In genomic region chr22:23065069-23065451, GRCh38 we compare ENCODE assay signal across 4 cellular contexts.
TF ChIP-seq lines count a peak whose summit lies in the region.

No MANE protein-coding gene starts in this region.

TF ChIP-seq in SK-N-SH, 30 proteins besides CTCF, POLR2A, EP300 and RAD21 (continued from another document and continues in another):
- TF ChIP-seq GABPA (IDR thresholded peaks at IDR 0.05; ENCODE audit: low read depth) (no peak), TAF1 (IDR thresholded peaks at IDR 0.05; ENCODE audit: borderline replicate concordance, low read depth, low read length) (no peak), MXI1 (IDR thresholded peaks at IDR 0.05; ENCODE audit: low read depth, low read length) (no peak), CHD2 (IDR thresholded peaks at IDR 0.05; ENCODE audit: low read length, partially characterized antibody) (no peak), TEAD4 (IDR thresholded peaks at IDR 0.05; ENCODE audit: borderline replicate concordance, insufficient read depth) (no peak), ELF1 (IDR thresholded peaks at IDR 0.05) (no peak)
- TF ChIP-seq, protein P1, sequence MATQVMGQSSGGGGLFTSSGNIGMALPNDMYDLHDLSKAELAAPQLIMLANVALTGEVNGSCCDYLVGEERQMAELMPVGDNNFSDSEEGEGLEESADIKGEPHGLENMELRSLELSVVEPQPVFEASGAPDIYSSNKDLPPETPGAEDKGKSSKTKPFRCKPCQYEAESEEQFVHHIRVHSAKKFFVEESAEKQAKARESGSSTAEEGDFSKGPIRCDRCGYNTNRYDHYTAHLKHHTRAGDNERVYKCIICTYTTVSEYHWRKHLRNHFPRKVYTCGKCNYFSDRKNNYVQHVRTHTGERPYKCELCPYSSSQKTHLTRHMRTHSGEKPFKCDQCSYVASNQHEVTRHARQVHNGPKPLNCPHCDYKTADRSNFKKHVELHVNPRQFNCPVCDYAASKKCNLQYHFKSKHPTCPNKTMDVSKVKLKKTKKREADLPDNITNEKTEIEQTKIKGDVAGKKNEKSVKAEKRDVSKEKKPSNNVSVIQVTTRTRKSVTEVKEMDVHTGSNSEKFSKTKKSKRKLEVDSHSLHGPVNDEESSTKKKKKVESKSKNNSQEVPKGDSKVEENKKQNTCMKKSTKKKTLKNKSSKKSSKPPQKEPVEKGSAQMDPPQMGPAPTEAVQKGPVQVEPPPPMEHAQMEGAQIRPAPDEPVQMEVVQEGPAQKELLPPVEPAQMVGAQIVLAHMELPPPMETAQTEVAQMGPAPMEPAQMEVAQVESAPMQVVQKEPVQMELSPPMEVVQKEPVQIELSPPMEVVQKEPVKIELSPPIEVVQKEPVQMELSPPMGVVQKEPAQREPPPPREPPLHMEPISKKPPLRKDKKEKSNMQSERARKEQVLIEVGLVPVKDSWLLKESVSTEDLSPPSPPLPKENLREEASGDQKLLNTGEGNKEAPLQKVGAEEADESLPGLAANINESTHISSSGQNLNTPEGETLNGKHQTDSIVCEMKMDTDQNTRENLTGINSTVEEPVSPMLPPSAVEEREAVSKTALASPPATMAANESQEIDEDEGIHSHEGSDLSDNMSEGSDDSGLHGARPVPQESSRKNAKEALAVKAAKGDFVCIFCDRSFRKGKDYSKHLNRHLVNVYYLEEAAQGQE (IDR thresholded peaks at IDR 0.05; ENCODE audit: low read depth, low read length) = no peak
- TF ChIP-seq, protein P2, sequence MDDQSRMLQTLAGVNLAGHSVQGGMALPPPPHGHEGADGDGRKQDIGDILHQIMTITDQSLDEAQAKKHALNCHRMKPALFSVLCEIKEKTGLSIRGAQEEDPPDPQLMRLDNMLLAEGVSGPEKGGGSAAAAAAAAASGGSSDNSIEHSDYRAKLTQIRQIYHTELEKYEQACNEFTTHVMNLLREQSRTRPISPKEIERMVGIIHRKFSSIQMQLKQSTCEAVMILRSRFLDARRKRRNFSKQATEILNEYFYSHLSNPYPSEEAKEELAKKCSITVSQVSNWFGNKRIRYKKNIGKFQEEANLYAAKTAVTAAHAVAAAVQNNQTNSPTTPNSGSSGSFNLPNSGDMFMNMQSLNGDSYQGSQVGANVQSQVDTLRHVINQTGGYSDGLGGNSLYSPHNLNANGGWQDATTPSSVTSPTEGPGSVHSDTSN (IDR thresholded peaks at IDR 0.05) = no peak

TF ChIP-seq in SK-N-SH treated with all-trans-retinoic acid at 6 μM for 48 hours, 23 proteins besides CTCF, POLR2A, EP300 and RAD21 (continued from another document and continues in another):
- no peak for TF ChIP-seq ZC3H10 (CRISPR knock-in tag; IDR thresholded peaks at IDR 0.05)
- TF ChIP-seq CSRNP3 (CRISPR knock-in tag; IDR thresholded peaks at IDR 0.05) = no peak
- TF ChIP-seq SNAI2 (CRISPR knock-in tag; IDR thresholded peaks at IDR 0.05) = no peak
- no peak for TF ChIP-seq RARB (CRISPR knock-in tag; IDR thresholded peaks at IDR 0.05)
- no peak for TF ChIP-seq ZNF70 (CRISPR knock-in tag; IDR thresholded peaks at IDR 0.05)
- TF ChIP-seq BACH2 (CRISPR knock-in tag; IDR thresholded peaks at IDR 0.05; ENCODE audit: borderline replicate concordance) = no peak
- no peak for TF ChIP-seq TCF4 (CRISPR knock-in tag; IDR thresholded peaks at IDR 0.05; ENCODE audit: borderline replicate concordance)
- no peak for TF ChIP-seq ESRRG (CRISPR knock-in tag; IDR thresholded peaks at IDR 0.05)
- TF ChIP-seq ZFP3 (CRISPR knock-in tag; IDR thresholded peaks at IDR 0.05) = no peak
- TF ChIP-seq ISL1 (CRISPR knock-in tag; IDR thresholded peaks at IDR 0.05) = no peak
- TF ChIP-seq GLIS3 (CRISPR knock-in tag; IDR thresholded peaks at IDR 0.05) = no peak
- TF ChIP-seq POU6F1 (CRISPR knock-in tag; IDR thresholded peaks at IDR 0.05; ENCODE audit: borderline replicate concordance, low read depth) = no peak
- TF ChIP-seq TOX (CRISPR knock-in tag; IDR thresholded peaks at IDR 0.05; ENCODE audit: borderline replicate concordance) = no peak
- no peak for TF ChIP-seq ZNF8 (CRISPR knock-in tag; IDR thresholded peaks at IDR 0.05)

TF ChIP-seq in HEK293, 187 proteins besides CTCF, POLR2A, EP300 and RAD21 (continued from another document):
- TF ChIP-seq, protein P3, sequence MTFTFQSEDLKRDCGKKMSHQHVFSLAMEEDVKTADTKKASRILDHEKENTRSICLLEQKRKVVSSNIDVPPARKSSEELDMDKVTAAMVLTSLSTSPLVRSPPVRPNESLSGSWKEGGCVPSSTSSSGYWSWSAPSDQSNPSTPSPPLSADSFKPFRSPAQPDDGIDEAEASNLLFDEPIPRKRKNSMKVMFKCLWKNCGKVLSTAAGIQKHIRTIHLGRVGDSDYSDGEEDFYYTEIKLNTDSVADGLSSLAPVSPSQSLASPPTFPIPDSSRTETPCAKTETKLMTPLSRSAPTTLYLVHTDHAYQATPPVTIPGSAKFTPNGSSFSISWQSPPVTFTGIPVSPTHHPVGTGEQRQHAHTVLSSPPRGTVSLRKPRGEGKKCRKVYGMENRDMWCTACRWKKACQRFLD (tag by site-specific recombination; IDR thresholded peaks at IDR 0.05) = no peak
- TF ChIP-seq ZBTB48 (tag by site-specific recombination; IDR thresholded peaks at IDR 0.05) = no peak
- TF ChIP-seq ZFP41 (tag by site-specific recombination; IDR thresholded peaks at IDR 0.05; ENCODE audit: borderline replicate concordance) = no peak
- TF ChIP-seq ZNF26 (tag by site-specific recombination; IDR thresholded peaks at IDR 0.05) = no peak
- TF ChIP-seq ZNF561 (tag by site-specific recombination; IDR thresholded peaks at IDR 0.05; ENCODE audit: borderline replicate concordance) = no peak
- TF ChIP-seq ZNF501 (tag by site-specific recombination; IDR thresholded peaks at IDR 0.05) = no peak
- TF ChIP-seq GLIS1 (tag by site-specific recombination; IDR thresholded peaks at IDR 0.05) = peak; percentile 83
- peak; percentile 59 for TF ChIP-seq ZIC2 (tag by site-specific recombination; IDR thresholded peaks at IDR 0.05)
- no peak for TF ChIP-seq ZNF175 (tag by site-specific recombination; IDR thresholded peaks at IDR 0.05)
- no peak for TF ChIP-seq ZNF558 (tag by site-specific recombination; IDR thresholded peaks at IDR 0.05)
- no peak for TF ChIP-seq ZNF133 (tag by site-specific recombination; IDR thresholded peaks at IDR 0.05)
- peak; percentile 72 for TF ChIP-seq SP7 (tag by site-specific recombination; IDR thresholded peaks at IDR 0.05)
TF ChIP-seq in HEK293: peak in this region for 3.

TF ChIP-seq in K562, 482 proteins besides CTCF, POLR2A, EP300 and RAD21 (continued from another document and continues in another):
- TF ChIP-seq, protein P4, sequence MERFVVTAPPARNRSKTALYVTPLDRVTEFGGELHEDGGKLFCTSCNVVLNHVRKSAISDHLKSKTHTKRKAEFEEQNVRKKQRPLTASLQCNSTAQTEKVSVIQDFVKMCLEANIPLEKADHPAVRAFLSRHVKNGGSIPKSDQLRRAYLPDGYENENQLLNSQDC (CRISPR knock-in tag; IDR thresholded peaks at IDR 0.05) = 0 out of 2 replicates have a peak, but pooled peaks have one; percentile 7
- TF ChIP-seq NFRKB (IDR thresholded peaks at IDR 0.05; ENCODE audit: low read depth) (no peak), POLR2B (IDR thresholded peaks at IDR 0.05; ENCODE audit: low read depth, partially characterized antibody) (no peak), IRF2 (CRISPR knock-in tag; IDR thresholded peaks at IDR 0.05) (no peak), SUPT5H (IDR thresholded peaks at IDR 0.05) (no peak), ZNF24 (IDR thresholded peaks at IDR 0.05) (no peak), RFX7 (CRISPR knock-in tag; IDR thresholded peaks at IDR 0.05) (no peak), BHLHE40 (IDR thresholded peaks at IDR 0.05; ENCODE audit: low read length) (peak; percentile 7; the same call in 1 of the 2 replicates), CBFA2T2 (conservative IDR thresholded peaks at IDR 0.05) (no peak), HOXB6 (CRISPR knock-in tag; IDR thresholded peaks at IDR 0.05; ENCODE audit: borderline replicate concordance) (no peak), ZMIZ1 (IDR thresholded peaks at IDR 0.05; ENCODE audit: low read depth in 2 of 2, low read length in 2 of 2) (no peak), MBD2 (IDR thresholded peaks at IDR 0.05; ENCODE audit: borderline replicate concordance, low read depth) (no peak), ATF1 (CRISPR knock-in tag; IDR thresholded peaks at IDR 0.05) (peak; percentile 46; the same call in 1 of the 2 replicates), ATF1 (tag; IDR thresholded peaks at IDR 0.05) (no peak), ZNF277 (CRISPR knock-in tag; IDR thresholded peaks at IDR 0.05; ENCODE audit: borderline replicate concordance) (no peak), MEF2D (tag; conservative IDR thresholded peaks at IDR 0.05; ENCODE audit: low read depth) (no peak), XRCC4 (IDR thresholded peaks at IDR 0.05; ENCODE audit: extremely low read depth, insufficient read depth, insufficient read length) (no peak), E2F6 (IDR thresholded peaks at IDR 0.05; ENCODE audit: borderline replicate concordance in 1 of 2, extremely low read depth in 1 of 2, insufficient read depth in 1 of 2, insufficient read length in 1 of 2, low read depth in 1 of 2, low read length in 1 of 2, poor library complexity in 1 of 2, severe bottlenecking in 1 of 2) (no peak), ZSCAN29 (IDR thresholded peaks at IDR 0.05) (no peak), NEUROD1 (IDR thresholded peaks at IDR 0.05; ENCODE audit: borderline replicate concordance, low read depth, low read length, partially characterized antibody) (peak; percentile 20)
